Comparison of ENCODE assay signal across 10 cellular contexts in the genomic region with DNA sequence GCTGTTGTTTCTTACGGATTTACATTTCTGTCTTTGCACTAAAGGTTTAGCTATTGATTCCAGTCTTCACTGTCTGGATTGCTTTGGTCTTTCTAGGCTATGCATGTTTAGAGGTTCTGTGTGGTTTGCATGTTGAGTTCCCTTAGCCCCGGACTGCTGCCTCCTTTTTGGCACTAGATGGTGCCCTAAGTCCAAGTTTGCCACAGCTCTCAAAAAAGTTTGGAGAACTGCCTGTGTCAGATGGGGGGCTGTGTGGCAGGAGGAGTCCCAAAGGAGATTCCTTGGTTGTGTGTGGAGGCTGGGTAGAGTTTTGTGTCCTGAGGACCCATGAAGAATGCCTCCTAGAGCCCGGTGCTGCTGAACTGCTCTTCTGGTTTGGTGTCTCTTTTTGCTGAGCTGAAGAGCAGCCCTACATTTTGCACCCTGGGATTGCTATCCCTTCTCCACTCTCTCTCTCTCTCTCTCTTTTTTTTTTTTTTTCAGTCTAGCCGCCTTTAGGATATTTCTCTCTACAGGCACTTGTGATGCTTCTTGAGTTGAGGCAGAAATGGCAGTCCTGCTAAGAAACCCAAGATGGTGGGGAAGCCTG.
DNase-seq lines count a peak whose midpoint lies in the region; ATAC-seq and TF ChIP-seq lines count a peak whose summit lies in the region.
"Had no signal": no experiment of that assay in that cellular context is flagged by ENCODE, and none has a peak within 500 bp of the region (broad histone marks: within the 10 kb centered on the region; RNA-seq: fewer than 3 reads in every experiment).

No MANE protein-coding gene starts in this region.

- 19 to 32% methylated on average over 4 of the region's 4 CpGs for WGBS in body of pancreas, 2 donors
- 37 to 38% methylated on average over 4 of the region's 4 CpGs for WGBS in aorta, 2 donors

- H3K4me1 ChIP-seq in OCI-LY3 (ENCODE audit: low read length) (no peaks in the 10 kb centered on the region), body of pancreas (no peaks in the 10 kb centered on the region), aorta (ENCODE audit: control insufficient read depth in 1 of 2, insufficient read depth in 2 of 2, low read length in 2 of 2) (no peaks in the 10 kb centered on the region)

- H3K4me3 ChIP-seq in OCI-LY3 (ENCODE audit: low read length) (no peak overlapping the region), body of pancreas (no peak overlapping the region), aorta (ENCODE audit: low read length in 2 of 2) (no peak overlapping the region)
- H3K4me3 ChIP-seq: SK-N-MC had no signal

- intact Hi-C loops in CD14-positive monocyte (cut with micrococcal nuclease) (loop anchor here (5.0 kb wide), 2 partner anchors 376 to 381 kb away; no protein-coding TSS in a partner anchor), body of pancreas (cut with DNase I) (no loop called here), aorta (cut with DNase I) (loop anchor here in 1 of 2 donors (10.0 kb wide), 2 partner anchors 121 to 379 kb away; no protein-coding TSS in a partner anchor)

- H2AFZ ChIP-seq in OCI-LY3 (ENCODE audit: low read depth, low read length): 0 out of 2 replicates have a peak overlapping the region, but pooled peaks have one; percentile 40

- H3K4me1 Mint-ChIP-seq in CD14-positive monocyte: peaks cover 7% of the 10 kb centered on the region
- H3K4me1 Mint-ChIP-seq: naive B cell had no signal

- H3K9ac ChIP-seq in OCI-LY3 (ENCODE audit: low read length): no peak overlapping the region

- peaks cover 4% of the 10 kb centered on the region for H3K36me3 ChIP-seq in OCI-LY3 (replicated peaks; ENCODE audit: low read depth, low read length)
- H3K36me3 ChIP-seq in body of pancreas (replicated peaks in 1 of 2; ENCODE audit: insufficient read depth in 1 of 2, low read depth in 2 of 2): no peaks in the 10 kb centered on the region
- no peaks in the 10 kb centered on the region for H3K36me3 ChIP-seq in aorta (ENCODE audit: control insufficient read depth in 1 of 2, insufficient read depth in 2 of 2, low read length in 1 of 2)

- H3K4me3 Mint-ChIP-seq in CD14-positive monocyte: no peak overlapping the region
- H3K4me3 Mint-ChIP-seq: naive B cell had no signal

- H3K4me2 ChIP-seq in OCI-LY3 (ENCODE audit: low read length): no peak overlapping the region

- no peaks in the 10 kb centered on the region for H4K20me1 ChIP-seq in OCI-LY3 (ENCODE audit: insufficient read depth, low read length)

- H3K27ac Mint-ChIP-seq in CD14-positive monocyte: peak overlapping the region in 2 of 7 donors; percentile 73 to 80
- H3K27ac Mint-ChIP-seq: naive B cell had no signal

- H3K36me3 Mint-ChIP-seq in CD14-positive monocyte: no peaks in the 10 kb centered on the region
- H3K36me3 Mint-ChIP-seq: naive B cell had no signal

- peaks cover 8% of the 10 kb centered on the region; the same call in 1 of the 2 replicates for H3K9me3 ChIP-seq in OCI-LY3 (ENCODE audit: insufficient read depth, low read length)
- peaks cover 0 to 4% (median 0%) of the 10 kb centered on the region in 3 donors for H3K9me3 ChIP-seq in body of pancreas
- H3K9me3 ChIP-seq in aorta (ENCODE audit: control insufficient read depth, low read length): no peaks in the 10 kb centered on the region

- no peak for TF ChIP-seq POLR2A in body of pancreas (IDR thresholded peaks at IDR 0.05)

- peak; percentile 86 for TF ChIP-seq CTCF in CD14-positive monocyte (IDR thresholded peaks at IDR 0.05)
- peak; percentile 99 for TF ChIP-seq CTCF in OCI-LY3 (IDR thresholded peaks at IDR 0.05; ENCODE audit: low read depth, low read length)
- TF ChIP-seq CTCF in body of pancreas (IDR thresholded peaks at IDR 0.05): peak in 5 of 7 experiments; percentile 21 to 58 (median 37)

- peaks cover 10% of the 10 kb centered on the region for H3K27me3 ChIP-seq in OCI-LY3 (ENCODE audit: low read depth, low read length)
- H3K27me3 ChIP-seq in body of pancreas: no peaks in the 10 kb centered on the region
- H3K27me3 ChIP-seq in aorta (ENCODE audit: control insufficient read depth in 1 of 2, insufficient read depth in 2 of 2, low read length in 1 of 2): no peaks in the 10 kb centered on the region

- no peaks in the 10 kb centered on the region for H3K79me2 ChIP-seq in OCI-LY3 (ENCODE audit: low read length)

- peaks cover 0 to 4% (median 1%) of the 10 kb centered on the region in 7 donors for H3K9me3 Mint-ChIP-seq in CD14-positive monocyte

- peaks cover 0 to 1% (median 0%) of the 10 kb centered on the region in 3 donors for H3K27me3 Mint-ChIP-seq in CD14-positive monocyte (ENCODE audit: low read depth in 3 of 3)

- ATAC-seq in GM18519 (IDR thresholded peaks at IDR 0.05; ENCODE audit: low FRiP score, unreplicated experiment) (peak; percentile 75), HG03066 (IDR thresholded peaks at IDR 0.05; ENCODE audit: low read depth, unreplicated experiment) (peak; percentile 77), body of pancreas (no peak), aorta (ENCODE audit: low FRiP score) (peak; percentile 79)

- H3K27ac ChIP-seq in OCI-LY3 (ENCODE audit: low read length) (no peak overlapping the region), body of pancreas (no peak overlapping the region), aorta (ENCODE audit: low read depth in 1 of 2, low read length in 2 of 2) (no peak overlapping the region)
- H3K27ac ChIP-seq: SK-N-MC had no signal

- DNase-seq in CD14-positive monocyte (ENCODE audit: low spot score): no peak
- DNase-seq in body of pancreas: peak in 2 of 4 donors; percentile 13 to 27
- peak; percentile 42 for DNase-seq in kidney tubule cell (ENCODE audit: low spot score)
- no peak for DNase-seq in aorta
- no peak for DNase-seq in NCI-H1048 (lab: John Stamatoyannopoulos, UW)
- DNase-seq: naive B cell had no signal

Comparison
In these comparisons a context has a peak if more than half of its experiments do, and no peak if none do; other contexts are left out.
1. CTCF ChIP-seq: peak in every context shown above with its lines; median percentile 99 in OCI-LY3; 86 in CD14-positive monocyte; 37 in body of pancreas.